Comparison of ENCODE assay signal across 12 cellular contexts in genomic region chr17:80774146-80774545, GRCh38.
DNase-seq lines count a peak whose midpoint lies in the region; ATAC-seq, FAIRE-seq and TF ChIP-seq lines count a peak whose summit lies in the region.
"Had no signal": no experiment of that assay in that cellular context is flagged by ENCODE, and none has a peak within 500 bp of the region (broad histone marks: within the 10 kb centered on the region; RNA-seq: fewer than 3 reads in every experiment).

No MANE protein-coding gene starts in this region.

- POLR2A ChIA-PET in HepG2 (lab: Yijun Ruan, JAX) = no interaction called here

- H4K20me1 ChIP-seq in HepG2 (ENCODE audit: insufficient read depth, low read length) = no peaks in the 10 kb centered on the region; the same call in 1 of the 2 replicates

- H3K36me3 ChIP-seq in HepG2 (replicated peaks in 1 of 2; ENCODE audit: control insufficient read depth in 1 of 2, insufficient read depth in 2 of 2, low read length in 2 of 2) (peaks cover 16 to 49% of the 10 kb centered on the region in 2 experiments), right lobe of liver (peaks cover 0 to 2% (median 0%) of the 10 kb centered on the region in 4 donors), vagina (no peaks in the 10 kb centered on the region)
- H3K36me3 ChIP-seq: cardiac muscle cell had no signal

- H3K9me3 ChIP-seq in HepG2 (ENCODE audit: low read length) = no peaks in the 10 kb centered on the region
- no peaks in the 10 kb centered on the region for H3K9me3 ChIP-seq in right lobe of liver
- H3K9me3 ChIP-seq in vagina = no peaks in the 10 kb centered on the region

- TF ChIP-seq EP300 in HepG2 (IDR thresholded peaks at IDR 0.05; ENCODE audit: low read depth in 2 of 2, low read length in 2 of 2) = no peak
- TF ChIP-seq EP300 in HepG2 (CRISPR knock-in tag; IDR thresholded peaks at IDR 0.05; ENCODE audit: borderline replicate concordance) = no peak

- no peak for FAIRE-seq in HepG2 (lab: Jason Lieb, UNC)
- FAIRE-seq: GM18507, RCC 7860 had no signal

- no peak overlapping the region for H3K9ac ChIP-seq in HepG2 (ENCODE audit: insufficient read depth, low read depth, low read length)

- ATAC-seq in HepG2 (no peak), right lobe of liver (no peak), foreskin keratinocyte (no peak)

- no peaks in the 10 kb centered on the region for H3K79me2 ChIP-seq in HepG2 (ENCODE audit: insufficient read depth, low read length)

- no peak overlapping the region for H3K4me3 ChIP-seq in HepG2 (replicated peaks in 1 of 3; ENCODE audit: insufficient read depth in 1 of 3, low read depth in 2 of 3, low read length in 3 of 3)
- H3K4me3 ChIP-seq in right lobe of liver = no peak overlapping the region
- no peak overlapping the region for H3K4me3 ChIP-seq in vagina
- H3K4me3 ChIP-seq: cardiac muscle cell had no signal

- TF ChIP-seq POLR2A in HepG2 (IDR thresholded peaks at IDR 0.05; ENCODE audit: insufficient read depth in 1 of 2, low read depth in 2 of 2, low read length in 2 of 2) (no peak), right lobe of liver (IDR thresholded peaks at IDR 0.05) (no peak), vagina (IDR thresholded peaks at IDR 0.05) (no peak)

- H2AFZ ChIP-seq in HepG2 (ENCODE audit: low read length) = no peak overlapping the region

- no TSS peak for BruUV-seq in HepG2 (replicated peaks; lab: Mats Ljungman, UMichigan)

- in situ Hi-C loops in HepG2 (cut with HindIII; ENCODE audit: extremely low pct_ligation_motif_present, low pct_unique_long_range_greater_than_20kb) = no loop called here

- no peak for TF ChIP-seq CTCF in HepG2 (CRISPR knock-in tag; IDR thresholded peaks at IDR 0.05)
- TF ChIP-seq CTCF in right lobe of liver (IDR thresholded peaks at IDR 0.05) = no peak
- no peak for TF ChIP-seq CTCF in VCaP (conservative IDR thresholded peaks at IDR 0.05)
- TF ChIP-seq CTCF in vagina (IDR thresholded peaks at IDR 0.05) = no peak
- TF ChIP-seq CTCF in foreskin keratinocyte (conservative IDR thresholded peaks at IDR 0.05) = no peak

- H3K4me1 ChIP-seq in HepG2 (ENCODE audit: insufficient read depth, low read length) (no peaks in the 10 kb centered on the region), right lobe of liver (no peaks in the 10 kb centered on the region), vagina (peaks cover 1% of the 10 kb centered on the region), foreskin keratinocyte (no peaks in the 10 kb centered on the region)

- intact Hi-C loops in HepG2 (cut with micrococcal nuclease; ENCODE audit: unreplicated experiment) (no loop called here), right lobe of liver (cut with DNase I) (no loop called here), vagina (cut with DNase I) (no loop called here)

- H3K27me3 ChIP-seq in HepG2 (ENCODE audit: control insufficient read depth in 1 of 2, insufficient read depth in 2 of 2, low read length in 2 of 2) (no peaks in the 10 kb centered on the region), right lobe of liver (no peaks in the 10 kb centered on the region), vagina (no peaks in the 10 kb centered on the region), foreskin keratinocyte (no peaks in the 10 kb centered on the region)
- H3K27me3 ChIP-seq: cardiac muscle cell had no signal

- no peak overlapping the region for H3K4me2 ChIP-seq in HepG2 (ENCODE audit: low read depth, low read length)

- no peak for DNase-seq in HepG2 (ENCODE audit: low spot score)
- no peak for DNase-seq in right lobe of liver
- DNase-seq in mesenteric fat pad (ENCODE audit: low spot score) = peak; percentile 60
- no peak for DNase-seq in vagina (ENCODE audit: extremely low spot score in 2 of 2)
- DNase-seq in OCI-M2 (lab: John Stamatoyannopoulos, UW; ENCODE audit: unreplicated experiment) = no peak
- DNase-seq in foreskin keratinocyte = no peak
- DNase-seq in kidney tubule cell (ENCODE audit: low spot score) = no peak
- DNase-seq: Calu3 had no signal

- CTCF ChIA-PET in HepG2 (lab: Yijun Ruan, JAX; ENCODE audit: low intra/inter-chr PET ratio, low total read pairs) = no interaction called here

- H3K27ac ChIP-seq in HepG2 (ENCODE audit: extremely low read length, insufficient read depth, low read length) (no peak overlapping the region), right lobe of liver (no peak overlapping the region), VCaP (peak overlapping the region; percentile 58), vagina (peak overlapping the region; percentile 2), foreskin keratinocyte (no peak overlapping the region)
- H3K27ac ChIP-seq: cardiac muscle cell had no signal

- no peak for TF ChIP-seq RAD21 in HepG2 (CRISPR knock-in tag; IDR thresholded peaks at IDR 0.05)

- 99% methylated on average over 20 of the region's 20 CpGs for WGBS in HepG2 (ENCODE audit: low lambda C conversion rate)
- 96% methylated on average over 12 of the region's 20 CpGs for WGBS in right lobe of liver (ENCODE audit: insufficient coverage, low coverage, low lambda C conversion rate, missing lambda C conversion rate)

TF ChIP-seq in HepG2, 621 proteins besides CTCF, POLR2A, EP300 and RAD21:
- peak; percentile 38; the same call in 1 of the 2 replicates for TF ChIP-seq CEBPB (IDR thresholded peaks at IDR 0.05; ENCODE audit: borderline replicate concordance, low read depth, low read length)
- TF ChIP-seq, protein P1, sequence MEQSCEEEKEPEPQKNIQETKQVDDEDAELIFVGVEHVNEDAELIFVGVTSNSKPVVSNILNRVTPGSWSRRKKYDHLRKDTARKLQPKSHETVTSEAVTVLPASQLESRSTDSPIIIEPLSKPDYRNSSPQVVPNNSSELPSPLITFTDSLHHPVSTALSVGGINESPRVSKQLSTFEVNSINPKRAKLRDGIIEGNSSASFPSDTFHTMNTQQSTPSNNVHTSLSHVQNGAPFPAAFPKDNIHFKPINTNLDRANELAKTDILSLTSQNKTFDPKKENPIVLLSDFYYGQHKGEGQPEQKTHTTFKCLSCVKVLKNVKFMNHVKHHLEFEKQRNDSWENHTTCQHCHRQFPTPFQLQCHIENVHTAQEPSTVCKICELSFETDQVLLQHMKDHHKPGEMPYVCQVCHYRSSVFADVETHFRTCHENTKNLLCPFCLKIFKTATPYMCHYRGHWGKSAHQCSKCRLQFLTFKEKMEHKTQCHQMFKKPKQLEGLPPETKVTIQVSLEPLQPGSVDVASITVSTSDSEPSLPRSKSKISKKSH (CRISPR knock-in tag; IDR thresholded peaks at IDR 0.05; ENCODE audit: borderline replicate concordance) = no peak
TF ChIP-seq in HepG2: peak in this region for 1.

Comparison
In these comparisons a context has a peak if more than half of its experiments do, and no peak if none do; other contexts are left out.
1. H3K27ac ChIP-seq: peak in VCaP (single experiment) and vagina (single experiment); none in HepG2 (single experiment), right lobe of liver (0 of 3) and foreskin keratinocyte (single experiment).